12 cellular contexts compared by ENCODE assay signal in the genomic region with DNA sequence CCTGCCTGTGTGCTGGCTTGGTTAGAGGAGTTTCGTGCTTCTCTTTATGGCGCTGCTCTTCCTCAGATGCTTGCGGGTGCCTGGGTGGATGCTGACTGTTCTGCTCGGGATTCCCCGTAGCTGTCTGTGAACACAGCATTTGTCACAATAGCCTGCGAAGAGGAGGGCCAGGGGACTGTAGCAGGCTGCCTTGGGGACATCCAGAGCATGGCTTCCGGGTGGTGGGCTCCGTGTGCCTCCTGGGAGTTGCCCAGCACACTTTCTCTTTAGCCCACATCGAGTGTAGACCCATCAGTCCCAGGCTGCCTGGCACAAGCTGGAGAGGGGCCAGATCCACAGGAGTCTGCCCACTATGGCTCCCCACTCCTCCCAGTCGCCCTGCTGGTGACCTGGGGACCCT. TPM values are rescaled to one million over a fixed set of nuclear protein-coding genes. Genes with fewer than 3 reads are reported as not detected.
A peak's percentile ranks its signal among the peaks of the same experiment; 100 is the strongest.
DNase-seq lines count a peak whose midpoint lies in the region; ATAC-seq and TF ChIP-seq lines count a peak whose summit lies in the region.
"Had no signal": no experiment of that assay in that cellular context is flagged by ENCODE, and none has a peak within 500 bp of the region (broad histone marks: within the 10 kb centered on the region; RNA-seq: fewer than 3 reads in every experiment).

No MANE protein-coding gene starts in this region.

- no peak for DNase-seq in stimulated activated effector memory CD8-positive, alpha-beta T cell treated with anti-CD3 and anti-CD28 coated beads, Interleukin-12 subunit alpha, Interleukin-12 subunit beta, amount 100 ng/mL, for 72 hours (ENCODE audit: low spot score in 2 of 2)
- no peak for DNase-seq in Right ventricle myocardium inferior (ENCODE audit: missing footprints)
- DNase-seq in brain microvascular endothelial cell, result no peak
- no peak for DNase-seq in transverse colon
- DNase-seq: activated CD4-positive, alpha-beta memory T cell treated with anti-CD3 and anti-CD28 coated beads for 36 hours; DMS79 treated with DMSO at 0.1 percent for 48 hours; effector memory CD8-positive, alpha-beta T cell; GOT3; NCI-H524 treated with DMSO at 0.1 percent for 48 hours had no signal

- H3K36me3 ChIP-seq in brain microvascular endothelial cell (replicated peaks) (no peaks in the 10 kb centered on the region), transverse colon (no peaks in the 10 kb centered on the region)

- no peaks in the 10 kb centered on the region for H3K36me3 Mint-ChIP-seq in stimulated activated effector memory CD8-positive, alpha-beta T cell treated with anti-CD3 and anti-CD28 coated beads, Interleukin-12 subunit alpha, Interleukin-12 subunit beta, amount 100 ng/mL, for 72 hours
- H3K36me3 Mint-ChIP-seq: activated CD4-positive, alpha-beta memory T cell treated with anti-CD3 and anti-CD28 coated beads for 36 hours had no signal

- peaks cover 0 to 9% (median 2%) of the 10 kb centered on the region in 4 donors for H3K4me1 ChIP-seq in transverse colon

- no peak for TF ChIP-seq CTCF in brain microvascular endothelial cell (IDR thresholded peaks at IDR 0.05; ENCODE audit: low read depth, low read length, missing control alignments)
- no peak for TF ChIP-seq CTCF in transverse colon (IDR thresholded peaks at IDR 0.05)

- H3K4me3 ChIP-seq in brain microvascular endothelial cell (ENCODE audit: low read depth, low read length) (no peak overlapping the region), transverse colon (no peak overlapping the region)

- no peak for TF ChIP-seq EP300 in transverse colon (IDR thresholded peaks at IDR 0.05; ENCODE audit: low read depth)

- ATAC-seq in GM18873 (IDR thresholded peaks at IDR 0.05; ENCODE audit: low FRiP score, unreplicated experiment), result peak; percentile 69
- ATAC-seq in GM21786 (IDR thresholded peaks at IDR 0.05; ENCODE audit: unreplicated experiment), result peak; percentile 46
- peak; percentile 53 for ATAC-seq in HG03354 (IDR thresholded peaks at IDR 0.05; ENCODE audit: poor library complexity, severe bottlenecking, unreplicated experiment)
- ATAC-seq in stimulated activated effector memory CD8-positive, alpha-beta T cell treated with anti-CD3 and anti-CD28 coated beads, Interleukin-12 subunit alpha, Interleukin-12 subunit beta, amount 100 ng/mL, for 72 hours, result peak; percentile 44
- ATAC-seq in Right ventricle myocardium inferior, result no peak

- no peak for TF ChIP-seq POLR2A in transverse colon (IDR thresholded peaks at IDR 0.05)

- H3K27ac Mint-ChIP-seq in stimulated activated effector memory CD8-positive, alpha-beta T cell treated with anti-CD3 and anti-CD28 coated beads, Interleukin-12 subunit alpha, Interleukin-12 subunit beta, amount 100 ng/mL, for 72 hours, result no peak overlapping the region
- H3K27ac Mint-ChIP-seq: activated CD4-positive, alpha-beta memory T cell treated with anti-CD3 and anti-CD28 coated beads for 36 hours; effector memory CD8-positive, alpha-beta T cell had no signal

- no peaks in the 10 kb centered on the region for H3K9me3 Mint-ChIP-seq in stimulated activated effector memory CD8-positive, alpha-beta T cell treated with anti-CD3 and anti-CD28 coated beads, Interleukin-12 subunit alpha, Interleukin-12 subunit beta, amount 100 ng/mL, for 72 hours
- H3K9me3 Mint-ChIP-seq: activated CD4-positive, alpha-beta memory T cell treated with anti-CD3 and anti-CD28 coated beads for 36 hours; effector memory CD8-positive, alpha-beta T cell had no signal

- no peaks in the 10 kb centered on the region for H3K27me3 ChIP-seq in brain microvascular endothelial cell (replicated peaks)
- no peaks in the 10 kb centered on the region for H3K27me3 ChIP-seq in transverse colon

- no peak overlapping the region for H3K27ac ChIP-seq in brain microvascular endothelial cell
- H3K27ac ChIP-seq in transverse colon, result no peak overlapping the region

- no peaks in the 10 kb centered on the region for H3K9me3 ChIP-seq in transverse colon

- no peak overlapping the region for H3K4me3 Mint-ChIP-seq in stimulated activated effector memory CD8-positive, alpha-beta T cell treated with anti-CD3 and anti-CD28 coated beads, Interleukin-12 subunit alpha, Interleukin-12 subunit beta, amount 100 ng/mL, for 72 hours
- H3K4me3 Mint-ChIP-seq: activated CD4-positive, alpha-beta memory T cell treated with anti-CD3 and anti-CD28 coated beads for 36 hours; effector memory CD8-positive, alpha-beta T cell had no signal

- 80% methylated on average over 10 of the region's 10 CpGs; no CpG with 5 or more reads in 1 of the 2 donors for WGBS in transverse colon (ENCODE audit: low coverage in 1 of 2), 2 donors

- intact Hi-C loops in Right ventricle myocardium inferior (cut with DNase I), result no loop called here
- intact Hi-C loops in transverse colon (cut with DNase I; ENCODE audit: low total_unique reads), result no loop called here

- H3K4me1 Mint-ChIP-seq in stimulated activated effector memory CD8-positive, alpha-beta T cell treated with anti-CD3 and anti-CD28 coated beads, Interleukin-12 subunit alpha, Interleukin-12 subunit beta, amount 100 ng/mL, for 72 hours, result no peaks in the 10 kb centered on the region

- in situ Hi-C loops in brain microvascular endothelial cell (cut with HindIII; ENCODE audit: low pct_ligation_motif_present, low sequenced_read_pairs), result no loop called here
- in situ Hi-C loops in transverse colon (cut with MboI; ENCODE audit: low pct_ligation_motif_present in 1 of 4, low pct_unique_long_range_greater_than_20kb in 1 of 4, low sequenced_read_pairs in 3 of 4), result no loop called here

RNA-seq across cellular contexts. Expression of a gene that starts 22.4 kb away (rescaled TPM):
- 2.7 TPM for total RNA-seq in Right ventricle myocardium inferior
- 100 to 1,000 TPM in 2 of 4 donors, 10 to 100 TPM in 2; 52.7 to 107 (median 82.7) TPM for total RNA-seq in transverse colon

Comparison
In these comparisons a context has a peak if more than half of its experiments do, and no peak if none do; other contexts are left out.
1. RNA of a gene that starts 22.4 kb away (total RNA-seq): 52.7 to 107 TPM in transverse colon; 2.7 TPM in Right ventricle myocardium inferior (single experiment); every median in the first group is over 10 times any median in the second.